8 cellular contexts compared by ENCODE assay signal in the genomic region with DNA sequence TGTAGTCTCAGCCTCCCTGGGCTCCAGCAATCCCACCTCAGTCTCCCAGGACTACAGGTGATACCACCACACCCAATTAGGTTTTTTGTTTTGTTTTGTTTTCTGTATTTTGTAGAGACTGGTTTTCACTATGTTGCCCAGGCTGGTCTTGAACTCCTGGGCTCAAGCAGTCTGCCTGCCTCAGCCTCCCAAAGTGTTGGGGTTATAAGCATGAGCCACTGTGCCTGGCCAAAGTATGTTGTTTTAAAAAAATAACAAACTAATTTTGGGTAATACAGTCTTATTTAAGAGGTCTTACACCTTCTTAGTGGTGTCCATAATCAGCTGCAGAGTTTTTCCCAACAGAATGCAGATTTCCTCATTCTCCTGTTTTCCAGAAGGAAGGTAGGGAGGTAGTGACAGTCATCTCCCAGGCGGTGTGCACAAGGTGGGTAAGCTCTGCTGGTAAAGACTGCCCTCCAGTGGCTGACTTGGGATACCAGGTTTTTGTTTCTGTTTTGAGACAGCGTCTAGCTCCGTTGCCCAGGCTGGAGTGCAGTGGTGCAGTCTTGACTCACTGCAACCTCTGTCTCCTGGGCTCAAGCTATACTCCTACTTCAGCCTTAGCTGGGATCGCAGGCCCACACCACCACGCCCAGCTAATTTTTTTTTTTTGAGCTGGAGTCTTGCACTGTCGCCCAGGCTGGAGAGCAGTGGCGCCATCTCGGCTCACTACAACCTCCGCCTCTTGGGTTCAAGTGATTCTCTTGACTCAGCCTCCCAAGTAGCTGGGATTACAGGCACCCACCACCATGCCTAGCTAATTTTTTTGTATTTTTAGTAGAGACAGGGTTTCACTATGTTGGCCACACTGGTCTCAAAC. TPM values are rescaled to one million over a fixed set of nuclear protein-coding genes. Genes with fewer than 3 reads are reported as not detected.
A peak's percentile ranks its signal among the peaks of the same experiment; 100 is the strongest.
DNase-seq lines count a peak whose midpoint lies in the region; ATAC-seq lines count a peak whose summit lies in the region.

No MANE protein-coding gene starts in this region.

- peak; percentile 88 to 89 for ATAC-seq in left cardiac atrium

- H3K4me3 ChIP-seq in adipocyte (ENCODE audit: low read length), result no peak overlapping the region

- H3K9ac ChIP-seq in adipocyte (ENCODE audit: low read length), result no peak overlapping the region

- H3K4me1 ChIP-seq in adipocyte (ENCODE audit: control insufficient read depth, insufficient read depth, low read length), result peaks cover 16% of the 10 kb centered on the region

- intact Hi-C loops in left cardiac atrium (cut with DNase I), result loop anchor here (1.0 to 10.0 kb wide), 4 partner anchors 264 to 300 kb away; no protein-coding TSS in a partner anchor

- peak; percentile 41 for DNase-seq in DMS153 (lab: John Stamatoyannopoulos, UW)
- DNase-seq in H4 (ENCODE audit: low spot score), result peak; percentile 77
- DNase-seq in NCI-H1092 treated with DMSO at 0.1 percent for 48 hours (lab: John Stamatoyannopoulos, UW), result peak; percentile 70
- DNase-seq in SW480 (ENCODE audit: low spot score), result peak; percentile 67
- DNase-seq in adipocyte (ENCODE audit: low read depth), result peak; percentile 89
- peak; percentile 67 for DNase-seq in left cardiac atrium
- peak; percentile 69 for DNase-seq in retina
- DNase-seq in amniotic stem cell (lab: John Stamatoyannopoulos, UW), result no peak

- H3K36me3 ChIP-seq in adipocyte (ENCODE audit: control insufficient read depth, insufficient read depth, low read length, severe bottlenecking), result peaks cover 20% of the 10 kb centered on the region

- no peaks in the 10 kb centered on the region for H3K9me3 ChIP-seq in adipocyte (ENCODE audit: control insufficient read depth, low read length)

- no peaks in the 10 kb centered on the region for H3K27me3 ChIP-seq in adipocyte (replicated peaks; ENCODE audit: control insufficient read depth, insufficient read depth, low read length)

RNA-seq across cellular contexts. Expression of a gene that starts 58.4 kb away (rescaled TPM):
- 1.0 TPM in 1 of 2 replicates, not detected in the other for total RNA-seq in H4 (2014; rRNA removed; shearing (Covaris generic))
- 1 to 10 TPM; 2.0 to 2.2 TPM for total RNA-seq in left cardiac atrium
